24 cellular contexts compared by ENCODE assay signal in genomic region chr13:77620138-77620537, GRCh38.
"Had no signal": no experiment of that assay in that cellular context is flagged by ENCODE, and none has a peak within 500 bp of the region (broad histone marks: within the 10 kb centered on the region; RNA-seq: fewer than 3 reads in every experiment).

No MANE protein-coding gene starts in this region.

- DNase-seq: activated CD4-positive, alpha-beta memory T cell treated with anti-CD3 and anti-CD28 coated beads, Interleukin-2, amount 10 ng/mL, durations not matched to agents 7 days and 5 days; activated CD4-positive, alpha-beta T cell treated with anti-CD3 and anti-CD28 coated beads for 48 hours; activated CD4-positive, CD25-positive, alpha-beta regulatory T cell; activated naive CD4-positive, alpha-beta T cell; activated naive CD8-positive, alpha-beta T cell treated with anti-CD3 and anti-CD28 coated beads for 36 hours; activated T-cell treated with anti-CD3 and anti-CD28 coated beads, Interleukin-2, amount 50 U/mL, for 1 hour; amniotic stem cell; endodermal cell; heart left ventricle; kidney; left lung; nephron progenitor cell; ovary; right lobe of liver; small intestine; stimulated activated CD4-positive, alpha-beta T cell treated with anti-CD3 and anti-CD28 coated beads, Interleukin-15, amount 100 ng/mL, for 24 hours; stimulated activated CD4-positive, alpha-beta T cell treated with anti-CD3 and anti-CD28 coated beads, Interleukin-2, amount 100 ng/mL, for 48 hours; stimulated activated naive CD8-positive, alpha-beta T cell treated with anti-CD3 and anti-CD28 coated beads, Interleukin-15, amount 100 ng/mL, for 72 hours; T-helper 1 cell; T-helper 9 cell; upper lobe of left lung had no signal

- H3K36me3 ChIP-seq: heart left ventricle, left lung, ovary, right lobe of liver, thoracic aorta, upper lobe of left lung had no signal

- H3K27me3 ChIP-seq: heart left ventricle, left lung, ovary, right lobe of liver, upper lobe of left lung had no signal

- ATAC-seq: activated T-helper 17 cell treated with anti-CD3 and anti-CD28 coated beads, Interleukin-2, amount 50 U/mL, for 72 hours; heart left ventricle; left lung; right lobe of liver; stimulated activated naive CD8-positive, alpha-beta T cell treated with anti-CD3 and anti-CD28 coated beads, Interleukin-15, amount 100 ng/mL, for 72 hours had no signal

- H3K9me3 ChIP-seq: heart left ventricle, left lung, ovary, right lobe of liver, thoracic aorta, upper lobe of left lung had no signal

- H3K27ac ChIP-seq: epithelial cell of prostate, heart left ventricle, left lung, ovary, right lobe of liver, thoracic aorta, upper lobe of left lung had no signal

- H3K4me1 ChIP-seq: heart left ventricle, left lung, right lobe of liver, upper lobe of left lung had no signal

- H3K4me3 ChIP-seq: heart left ventricle, left lung, ovary, right lobe of liver, thoracic aorta, upper lobe of left lung had no signal
